In genomic region chr6:146484411-146484810, GRCh38 we compare ENCODE assay signal across 25 cellular contexts.
"Had no signal": no experiment of that assay in that cellular context is flagged by ENCODE, and none has a peak within 500 bp of the region (broad histone marks: within the 10 kb centered on the region; RNA-seq: fewer than 3 reads in every experiment).

No MANE protein-coding gene starts in this region.

- H3K36me3 ChIP-seq: stomach, suprapubic skin, thoracic aorta, thyroid gland, tibial artery, tibial nerve, transverse colon, upper lobe of left lung, upper lobe of right lung, uterus, vagina had no signal

- H3K4me1 ChIP-seq: stomach, suprapubic skin, testis, thyroid gland, tibial artery, tibial nerve, transverse colon, upper lobe of left lung, upper lobe of right lung, uterus, vagina had no signal

- H3K9me3 ChIP-seq: testis, thoracic aorta, thyroid gland, transverse colon, upper lobe of left lung, upper lobe of right lung, uterus, vagina had no signal

- H3K4me3 ChIP-seq: stomach, suprapubic skin, thoracic aorta, thyroid gland, tibial artery, tibial nerve, transverse colon, upper lobe of left lung, upper lobe of right lung, uterus, vagina had no signal

- ATAC-seq: stimulated activated naive B cell treated with anti-CD40 and anti-IgM and Interleukin-4, amounts not matched to agents 10 μg/mL and 1 μg/mL and 100 μg/mL, for 72 hours; stimulated activated naive CD8-positive, alpha-beta T cell treated with anti-CD3 and anti-CD28 coated beads, Interleukin-15, amount 100 ng/mL, for 72 hours; stimulated activated naive CD8-positive, alpha-beta T cell treated with anti-CD3 and anti-CD28 coated beads, Interleukin-15, Interleukin-2, amounts not matched to agents 100 U/mL and 50 U/mL, for 24 hours had no signal

- DNase-seq: stimulated activated CD4-positive, alpha-beta T cell treated with anti-CD3 and anti-CD28 coated beads, Interleukin-2, amount 100 ng/mL, for 48 hours; stimulated activated CD4-positive, alpha-beta T cell treated with anti-CD3 and anti-CD28 coated beads, Interleukin-4, amount 100 ng/mL, for 1 hour; stimulated activated CD4-positive, alpha-beta T cell treated with anti-CD3 and anti-CD28 coated beads, Interleukin-4, amount 100 ng/mL, for 24 hours; stimulated activated CD4-positive, alpha-beta T cell treated with anti-CD3 and anti-CD28 coated beads, Interleukin-4, amount 100 ng/mL, for 4 hours; stimulated activated CD8-positive, alpha-beta memory T cell treated with anti-CD3 and anti-CD28 coated beads, Interleukin-4, amount 100 ng/mL, for 48 hours; stimulated activated naive B cell treated with anti-CD40 and anti-IgM and Interleukin-4, amounts not matched to agents 10 μg/mL and 1 μg/mL and 100 μg/mL, for 72 hours; stimulated activated naive CD4-positive, alpha-beta T cell; stimulated activated naive CD4-positive, alpha-beta T cell treated with Interleukin-2 at 50 U/mL for 16 hours; stimulated activated naive CD8-positive, alpha-beta T cell treated with anti-CD3 and anti-CD28 coated beads, Interleukin-15, amount 100 ng/mL, for 72 hours; stimulated activated naive CD8-positive, alpha-beta T cell treated with anti-CD3 and anti-CD28 coated beads, Interleukin-15, Interleukin-2, amounts not matched to agents 100 U/mL and 50 U/mL, for 24 hours; stomach; substantia nigra; thyroid gland; tibial artery; transverse colon; trophoblast cell; upper lobe of left lung; upper lobe of right lung; uterus had no signal

- H3K27ac ChIP-seq: stomach, suprapubic skin, testis, thoracic aorta, thyroid gland, tibial artery, tibial nerve, transverse colon, upper lobe of left lung, upper lobe of right lung, uterus, vagina had no signal

- H3K27me3 ChIP-seq: stomach, suprapubic skin, testis, thyroid gland, tibial artery, tibial nerve, transverse colon, upper lobe of left lung, upper lobe of right lung, uterus, vagina had no signal

- FAIRE-seq: urothelium cell line had no signal
